In genomic region chr19:10431943-10432735, GRCh38 we compare ENCODE assay signal across 8 cellular contexts. TPM values are rescaled to one million over a fixed set of nuclear protein-coding genes. Genes with fewer than 3 reads are reported as not detected.
DNase-seq lines count a peak whose midpoint lies in the region; ATAC-seq and TF ChIP-seq lines count a peak whose summit lies in the region.

No MANE protein-coding gene starts in this region.

- no peak for TF ChIP-seq CTCF in CD8-positive, alpha-beta T cell (IDR thresholded peaks at IDR 0.05)
- TF ChIP-seq CTCF in NB4 (IDR thresholded peaks at IDR 0.05; ENCODE audit: low read depth, low read length), result no peak
- TF ChIP-seq CTCF in fibroblast of mammary gland (conservative IDR thresholded peaks at IDR 0.05; ENCODE audit: control insufficient read depth, insufficient read depth, low read depth, low read length), result no peak
- no peak for TF ChIP-seq CTCF in osteoblast (IDR thresholded peaks at IDR 0.05; ENCODE audit: extremely low read depth, low read depth, low read length)

- H3K27me3 Mint-ChIP-seq in CD8-positive, alpha-beta T cell (ENCODE audit: low read depth), result peaks cover 23% of the 10 kb centered on the region

- H3K36me3 ChIP-seq in CD8-positive, alpha-beta T cell (ENCODE audit: insufficient read depth, low read length), result no peaks in the 10 kb centered on the region
- no peaks in the 10 kb centered on the region for H3K36me3 ChIP-seq in osteoblast (ENCODE audit: insufficient read depth, low read length)

- peaks cover 50% of the 10 kb centered on the region for H3K4me1 Mint-ChIP-seq in CD8-positive, alpha-beta T cell (ENCODE audit: low read depth)

- H2AFZ ChIP-seq in osteoblast (ENCODE audit: low read length), result peak overlapping the region; percentile 21

- H3K27me3 ChIP-seq in CD8-positive, alpha-beta T cell (ENCODE audit: insufficient read depth, low read length), result peaks cover 7% of the 10 kb centered on the region
- peaks cover 8% of the 10 kb centered on the region for H3K27me3 ChIP-seq in osteoblast (ENCODE audit: insufficient read depth, low read length)

- intact Hi-C loops in CD8-positive, alpha-beta T cell (cut with DNase I, micrococcal nuclease), result loop anchor here in 1 of 2 experiments (2.0 kb wide), 1 partner anchor 15 kb away; no protein-coding TSS in a partner anchor

- H3K27ac ChIP-seq in CD8-positive, alpha-beta T cell (ENCODE audit: low read depth, low read length), result peak overlapping the region; percentile 43
- H3K27ac ChIP-seq in osteoblast (ENCODE audit: low read depth, low read length), result no peak overlapping the region

- no peaks in the 10 kb centered on the region for H4K20me1 ChIP-seq in osteoblast (ENCODE audit: insufficient read depth, low read length)

- peak overlapping the region; percentile 52 for H3K4me3 ChIP-seq in CD8-positive, alpha-beta T cell (ENCODE audit: low read depth, low read length)
- H3K4me3 ChIP-seq in NB4 (ENCODE audit: low read depth, low read length) (peak overlapping the region; percentile 22), fibroblast of mammary gland (ENCODE audit: control insufficient read depth, low read depth, low read length) (peak overlapping the region; percentile 54), osteoblast (ENCODE audit: insufficient read depth, low read length) (peak overlapping the region; percentile 73)

- H3K4me3 Mint-ChIP-seq in CD8-positive, alpha-beta T cell, result peak overlapping the region; percentile 87

- CTCF ChIA-PET in CD8-positive, alpha-beta T cell (lab: Charles Lee), result interaction anchor here (1.7 to 29.4 kb wide), 2 partner anchors 9 to 24 kb away, joined by 4 to 620 read pairs; partner anchors contain the start of genes CDC37 and PDE4A

- ATAC-seq in CD8-positive, alpha-beta T cell, result peak; percentile 35
- ATAC-seq in GM18907 (IDR thresholded peaks at IDR 0.05; ENCODE audit: unreplicated experiment), result no peak
- ATAC-seq in GM21528 (IDR thresholded peaks at IDR 0.05; ENCODE audit: low FRiP score, unreplicated experiment), result no peak

- H3K4me2 ChIP-seq in osteoblast (ENCODE audit: insufficient read depth, low read length), result peak overlapping the region; percentile 83

- peaks cover 37% of the 10 kb centered on the region for H3K4me1 ChIP-seq in CD8-positive, alpha-beta T cell (ENCODE audit: insufficient read depth, low read length)
- peaks cover 12% of the 10 kb centered on the region for H3K4me1 ChIP-seq in osteoblast (ENCODE audit: insufficient read depth, low read length)

- H3K27ac Mint-ChIP-seq in CD8-positive, alpha-beta T cell, result peak overlapping the region; percentile 92

- peak in 6 of 7 experiments; percentile 60 to 83 (median 73) for DNase-seq in CD8-positive, alpha-beta T cell
- DNase-seq in NB4 (ENCODE audit: low read depth) (peak; percentile 82), fibroblast of mammary gland (ENCODE audit: low read depth) (no peak), osteoblast (ENCODE audit: insufficient read length, low spot score, missing footprints) (peak; percentile 97), NCI-H82 treated with DMSO at 0.1 percent for 48 hours (lab: John Stamatoyannopoulos, UW; ENCODE audit: unreplicated experiment) (no peak)
- DNase-seq in activated T-cell treated with anti-CD3 and anti-CD28 coated beads, Interleukin-2, amount 50 U/mL, for 1 hour, result peak; percentile 78

- POLR2A ChIA-PET in CD8-positive, alpha-beta T cell (lab: Charles Lee), result no interaction called here

- no peaks in the 10 kb centered on the region for H3K9me3 Mint-ChIP-seq in CD8-positive, alpha-beta T cell

- H3K36me3 Mint-ChIP-seq in CD8-positive, alpha-beta T cell, result no peaks in the 10 kb centered on the region

- no peaks in the 10 kb centered on the region for H3K9me3 ChIP-seq in CD8-positive, alpha-beta T cell (ENCODE audit: low read length)
- no peaks in the 10 kb centered on the region for H3K9me3 ChIP-seq in osteoblast (ENCODE audit: low read depth, low read length)

- H3K79me2 ChIP-seq in osteoblast (ENCODE audit: insufficient read depth, low read length), result no peaks in the 10 kb centered on the region

- peak; percentile 27 for TF ChIP-seq POLR2A in NB4 (IDR thresholded peaks at IDR 0.05; ENCODE audit: extremely low read depth, insufficient read length)

RNA-seq across cellular contexts. Expression of gene PDE4A, which starts 11.8 kb away (rescaled TPM):
- total RNA-seq in CD8-positive, alpha-beta T cell, result 10 to 100 TPM; 21.1 to 23.6 TPM
- total RNA-seq in osteoblast, result 5.1 and 8.3 TPM in 2 replicates

RNA-seq across cellular contexts. Expression of gene CDC37, which starts 28.8 kb away (rescaled TPM):
- total RNA-seq in CD8-positive, alpha-beta T cell, result 100 to 1,000 TPM; 195 to 196 TPM
- 131 and 154 TPM in 2 replicates for total RNA-seq in osteoblast

RNA-seq across cellular contexts. Expression of gene TYK2, which starts 51.8 kb away (rescaled TPM):
- 100 to 1,000 TPM; 244 to 250 TPM for total RNA-seq in CD8-positive, alpha-beta T cell
- total RNA-seq in osteoblast, result 52.5 and 72.7 TPM in 2 replicates

Comparison
In these comparisons a context has a peak if more than half of its experiments do, and no peak if none do; other contexts are left out.
1. DNase-seq: peak in CD8-positive, alpha-beta T cell (6 of 7), NB4 (single experiment), activated T-cell treated with anti-CD3 and anti-CD28 coated beads, Interleukin-2, amount 50 U/mL, for 1 hour (single experiment) and osteoblast (single experiment); none in fibroblast of mammary gland (single experiment) and NCI-H82 treated with DMSO at 0.1 percent for 48 hours (single experiment).
2. H3K4me3 ChIP-seq: peak in every context shown above with its lines; median percentile 73 in osteoblast; 54 in fibroblast of mammary gland; 52 in CD8-positive, alpha-beta T cell; 22 in NB4.